Comparison of ENCODE assay signal across 21 cellular contexts in the genomic region with DNA sequence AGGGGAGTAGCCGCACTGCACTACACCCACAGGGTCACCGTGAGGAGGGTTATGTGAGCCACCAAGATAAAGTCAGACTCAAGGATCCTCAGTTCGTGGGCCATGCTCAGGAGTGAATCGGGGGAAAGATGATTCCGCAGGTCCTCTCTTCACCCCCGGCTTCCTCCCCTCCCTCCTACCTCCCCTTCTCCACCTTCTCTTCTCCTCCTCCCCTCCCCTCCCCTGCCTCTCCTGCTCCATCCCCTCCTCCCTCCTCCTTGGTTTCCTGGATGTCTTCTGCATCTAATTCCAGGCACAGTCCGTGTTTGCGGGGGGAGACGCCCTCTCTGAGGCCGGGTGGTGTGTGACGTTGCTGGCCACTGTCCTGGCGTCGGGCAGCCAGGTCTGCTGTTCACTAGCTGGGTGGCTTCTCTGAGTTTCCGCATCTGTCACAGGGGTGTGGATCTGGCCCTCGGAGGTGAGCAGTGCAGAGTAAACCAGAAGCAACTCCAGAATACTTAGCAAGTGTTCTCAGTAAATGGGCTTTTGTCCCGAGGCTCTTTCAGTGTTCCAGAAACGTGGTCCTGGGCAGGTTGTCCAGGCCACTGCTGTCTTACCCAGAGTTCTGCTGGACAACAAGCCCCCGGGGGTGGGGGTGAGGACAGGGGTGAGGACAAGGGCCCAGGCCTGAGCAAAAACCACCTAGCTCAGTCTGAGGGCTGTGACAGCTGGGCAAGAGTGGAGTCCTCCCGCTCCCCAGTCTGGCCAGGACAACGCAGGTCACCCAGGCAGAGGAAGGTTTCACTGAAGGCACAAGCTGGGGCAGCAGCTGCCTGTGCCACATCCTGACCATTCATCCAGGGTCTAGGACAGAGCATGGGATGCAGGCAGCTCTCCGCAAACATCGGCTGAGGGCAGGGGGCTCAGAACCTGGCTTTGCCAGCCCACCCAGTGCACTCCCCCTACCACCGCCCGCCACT.
"Had no signal": no experiment of that assay in that cellular context is flagged by ENCODE, and none has a peak within 500 bp of the region (broad histone marks: within the 10 kb centered on the region; RNA-seq: fewer than 3 reads in every experiment).

No MANE protein-coding gene starts in this region.

- H3K9me3 ChIP-seq: gastrocnemius medialis, heart left ventricle, pancreas, sigmoid colon, transverse colon, uterus had no signal

- H3K27ac Mint-ChIP-seq: activated B cell treated with CpG ODN at 0.5 μM for 24 hours; activated CD8-positive, alpha-beta T cell treated with anti-CD3 and anti-CD28 coated beads for 36 hours; activated naive CD4-positive, alpha-beta T cell treated with anti-CD3 and anti-CD28 coated beads, Interleukin-2, amount 10 ng/mL, durations not matched to agents 7 days and 5 days; activated naive CD8-positive, alpha-beta T cell treated with anti-CD3 and anti-CD28 coated beads, Interleukin-2, amount 50 U/mL, for 24 hours; activated T-helper 17 cell treated with anti-CD3 and anti-CD28 coated beads, Interleukin-2, amount 50 U/mL, for 72 hours had no signal

- H3K9me3 Mint-ChIP-seq: activated B cell treated with CpG ODN at 0.5 μM for 24 hours; activated CD8-positive, alpha-beta T cell treated with anti-CD3 and anti-CD28 coated beads for 36 hours; activated naive CD4-positive, alpha-beta T cell treated with anti-CD3 and anti-CD28 coated beads, Interleukin-2, amount 10 ng/mL, durations not matched to agents 7 days and 5 days; activated naive CD8-positive, alpha-beta T cell treated with anti-CD3 and anti-CD28 coated beads, Interleukin-2, amount 50 U/mL, for 24 hours; activated T-helper 17 cell treated with anti-CD3 and anti-CD28 coated beads, Interleukin-2, amount 50 U/mL, for 72 hours had no signal

- H3K36me3 ChIP-seq: brain microvascular endothelial cell, gastrocnemius medialis, heart left ventricle, pancreas, sigmoid colon, transverse colon, uterus had no signal

- H3K36me3 Mint-ChIP-seq: activated naive CD4-positive, alpha-beta T cell treated with anti-CD3 and anti-CD28 coated beads, Interleukin-2, amount 10 ng/mL, durations not matched to agents 7 days and 5 days; naive B cell had no signal

- H3K27me3 ChIP-seq: pancreas, uterus had no signal

- DNase-seq: activated B cell treated with CpG ODN at 0.5 μM for 24 hours; activated CD4-positive, alpha-beta T cell treated with anti-CD3 and anti-CD28 coated beads for 48 hours; activated CD8-positive, alpha-beta T cell treated with anti-CD3 and anti-CD28 coated beads for 36 hours; activated naive CD4-positive, alpha-beta T cell treated with anti-CD3 and anti-CD28 coated beads, Interleukin-2, amount 10 ng/mL, durations not matched to agents 7 days and 5 days; activated naive CD8-positive, alpha-beta T cell treated with anti-CD3 and anti-CD28 coated beads, Interleukin-2, amount 50 U/mL, for 24 hours; activated T-cell treated with anti-CD3 and anti-CD28 coated beads, Interleukin-2, amount 50 U/mL, for 1 hour; brain microvascular endothelial cell; cerebellar nuclear complex; effector CD8-positive, alpha-beta T cell; gastrocnemius medialis; left colon; mammary epithelial cell; naive B cell; sigmoid colon; stimulated activated naive CD4-positive, alpha-beta T cell treated with Interleukin-2 at 50 U/mL for 16 hours; transverse colon; uterus had no signal

- ATAC-seq: activated CD8-positive, alpha-beta T cell treated with anti-CD3 and anti-CD28 coated beads for 36 hours; activated naive CD8-positive, alpha-beta T cell treated with anti-CD3 and anti-CD28 coated beads, Interleukin-2, amount 50 U/mL, for 24 hours; gastrocnemius medialis; heart left ventricle; left colon; pancreas had no signal

- H3K4me1 Mint-ChIP-seq: activated B cell treated with CpG ODN at 0.5 μM for 24 hours; activated naive CD4-positive, alpha-beta T cell treated with anti-CD3 and anti-CD28 coated beads, Interleukin-2, amount 10 ng/mL, durations not matched to agents 7 days and 5 days; activated naive CD8-positive, alpha-beta T cell treated with anti-CD3 and anti-CD28 coated beads, Interleukin-2, amount 50 U/mL, for 24 hours; activated T-helper 17 cell treated with anti-CD3 and anti-CD28 coated beads, Interleukin-2, amount 50 U/mL, for 72 hours; naive B cell had no signal

- H3K4me1 ChIP-seq: gastrocnemius medialis, heart left ventricle, pancreas, sigmoid colon, transverse colon, uterus had no signal

- H3K27ac ChIP-seq: brain microvascular endothelial cell, gastrocnemius medialis, heart left ventricle, pancreas, sigmoid colon, SK-N-MC, transverse colon, uterus had no signal

- H3K4me3 Mint-ChIP-seq: activated B cell treated with CpG ODN at 0.5 μM for 24 hours; activated CD8-positive, alpha-beta T cell treated with anti-CD3 and anti-CD28 coated beads for 36 hours; activated naive CD4-positive, alpha-beta T cell treated with anti-CD3 and anti-CD28 coated beads, Interleukin-2, amount 10 ng/mL, durations not matched to agents 7 days and 5 days; activated naive CD8-positive, alpha-beta T cell treated with anti-CD3 and anti-CD28 coated beads, Interleukin-2, amount 50 U/mL, for 24 hours; activated T-helper 17 cell treated with anti-CD3 and anti-CD28 coated beads, Interleukin-2, amount 50 U/mL, for 72 hours; naive B cell had no signal

- H3K4me3 ChIP-seq: gastrocnemius medialis, heart left ventricle, pancreas, sigmoid colon, SK-N-MC, transverse colon, uterus had no signal
